Comparison of ENCODE assay signal across 17 cellular contexts in genomic region chr10:6037975-6038624, GRCh38. TPM values are rescaled to one million over a fixed set of nuclear protein-coding genes. Genes with fewer than 3 reads are reported as not detected.
A peak's percentile ranks its signal among the peaks of the same experiment; 100 is the strongest.
DNase-seq lines count a peak whose midpoint lies in the region; ATAC-seq and FAIRE-seq lines count a peak whose summit lies in the region.
"Had no signal": no experiment of that assay in that cellular context is flagged by ENCODE, and none has a peak within 500 bp of the region (broad histone marks: within the 10 kb centered on the region; RNA-seq: fewer than 3 reads in every experiment).

No MANE protein-coding gene starts in this region.

- H3K4me1 ChIP-seq in small intestine (ENCODE audit: control insufficient read depth in 2 of 2, insufficient read depth in 1 of 2, low read depth in 1 of 2, low read length in 1 of 2) = no peaks in the 10 kb centered on the region
- H3K4me1 ChIP-seq: right lobe of liver, SJCRH30 had no signal

- DNase-seq in activated CD8-positive, alpha-beta memory T cell treated with anti-CD3 and anti-CD28 coated beads for 24 hours = peak; percentile 53
- no peak for DNase-seq in activated CD8-positive, alpha-beta memory T cell treated with anti-CD3 and anti-CD28 coated beads, Interleukin-2, amount 50 U/mL, for 4 hours
- DNase-seq in T-helper 1 cell (peak in 3 of 5 donors; percentile 28 to 40 (median 29)), amniotic epithelial cell (ENCODE audit: low read depth) (peak; percentile 73), small intestine (peak; percentile 28), foreskin melanocyte (no peak), caudate nucleus (lab: John Stamatoyannopoulos, UW) (no peak)
- DNase-seq: cortex of kidney, hypothalamus, left lung, MM.1S, right lobe of liver, SJCRH30 had no signal

- no peak for FAIRE-seq in small intestine (lab: Jason Lieb, UNC)

- ATAC-seq in HG03354 (IDR thresholded peaks at IDR 0.05; ENCODE audit: poor library complexity, severe bottlenecking, unreplicated experiment) = no peak
- ATAC-seq: HCT116, left lung, right lobe of liver, WTC11 had no signal

- H3K9me3 ChIP-seq in small intestine (ENCODE audit: control insufficient read depth, low read depth) = no peaks in the 10 kb centered on the region
- H3K9me3 ChIP-seq: left lung, right lobe of liver, SJCRH30, thoracic aorta had no signal

- H3K36me3 ChIP-seq in small intestine (ENCODE audit: control insufficient read depth in 2 of 2, insufficient read depth in 2 of 2, low read length in 2 of 2) = no peaks in the 10 kb centered on the region
- H3K36me3 ChIP-seq: left lung, right lobe of liver, SJCRH30, thoracic aorta had no signal

- H3K27ac ChIP-seq in small intestine (ENCODE audit: low read depth in 1 of 2, low read length in 1 of 2) = no peak overlapping the region
- no peak overlapping the region for H3K27ac ChIP-seq in caudate nucleus (ENCODE audit: low read depth, low read length)
- H3K27ac ChIP-seq: left lung, right lobe of liver, SJCRH30, thoracic aorta had no signal

- WGBS in small intestine, 3 donors = 68 to 72% (median 71%) methylated on average over 3 of the region's 3 CpGs

- H3K4me3 ChIP-seq in small intestine (ENCODE audit: low read depth in 1 of 2, low read length in 2 of 2) = no peak overlapping the region
- H3K4me3 ChIP-seq: left lung, right lobe of liver, SJCRH30, thoracic aorta had no signal

- H3K27me3 ChIP-seq in small intestine (ENCODE audit: control insufficient read depth in 2 of 2, insufficient read depth in 2 of 2, low read length in 2 of 2) = no peaks in the 10 kb centered on the region
- H3K27me3 ChIP-seq: left lung, right lobe of liver had no signal

RNA-seq across cellular contexts. Expression of gene IL2RA, which starts 24.1 kb away (rescaled TPM):
- 1 to 10 TPM in 2 of 3 donors, not detected in 1; 1.1 to 2.1 TPM for polyA plus RNA-seq in small intestine

RNA-seq across cellular contexts. Expression of gene RBM17, which starts 50.7 kb away (rescaled TPM):
- polyA plus RNA-seq in small intestine = 10 to 100 TPM; 45.7 to 82.7 (median 65.1) TPM

Comparison
In these comparisons a context has a peak if more than half of its experiments do, and no peak if none do; other contexts are left out.
1. DNase-seq: peak in activated CD8-positive, alpha-beta memory T cell treated with anti-CD3 and anti-CD28 coated beads for 24 hours (single experiment), T-helper 1 cell (3 of 5), amniotic epithelial cell (single experiment) and small intestine (single experiment); none in activated CD8-positive, alpha-beta memory T cell treated with anti-CD3 and anti-CD28 coated beads, Interleukin-2, amount 50 U/mL, for 4 hours (single experiment), foreskin melanocyte (single experiment) and caudate nucleus (0 of 61).